ENCODE assay signal across 29 cellular contexts in the genomic region with DNA sequence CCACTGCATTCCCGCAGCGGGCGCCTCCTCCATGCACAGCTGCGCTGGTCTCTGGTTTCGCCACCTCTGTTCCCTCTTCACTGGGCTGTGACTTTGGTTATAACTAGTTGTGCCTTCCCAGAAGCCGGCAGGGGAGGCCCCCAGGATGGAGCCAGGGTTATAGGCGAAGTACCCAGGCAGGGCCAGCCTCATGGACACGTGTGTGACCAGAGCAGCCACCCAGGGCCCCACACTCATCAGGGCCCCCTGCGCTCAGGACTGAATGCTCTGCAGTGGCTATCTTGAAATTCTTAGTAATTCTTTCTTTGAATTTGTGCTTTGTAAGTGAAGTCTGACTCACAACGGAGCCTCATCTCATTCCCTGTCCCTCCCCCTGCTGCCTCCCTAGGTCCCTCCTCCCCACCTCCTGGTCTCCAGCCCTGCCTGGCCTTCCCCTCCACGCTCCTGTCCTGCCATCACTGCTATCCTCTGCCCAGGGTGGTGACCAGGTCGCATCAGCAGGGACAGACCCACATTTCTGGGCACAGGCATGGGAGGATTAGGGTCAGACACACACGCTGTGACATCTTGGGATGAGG. TPM values are rescaled to one million over a fixed set of nuclear protein-coding genes. Genes with fewer than 3 reads are reported as not detected.
A peak's percentile ranks its signal among the peaks of the same experiment; 100 is the strongest.
DNase-seq lines count a peak whose midpoint lies in the region; ATAC-seq, FAIRE-seq and TF ChIP-seq lines count a peak whose summit lies in the region.
"Had no signal": no experiment of that assay in that cellular context is flagged by ENCODE, and none has a peak within 500 bp of the region (broad histone marks: within the 10 kb centered on the region; RNA-seq: fewer than 3 reads in every experiment).

No MANE protein-coding gene starts in this region.

- H4K20me1 ChIP-seq in Karpas-422 (ENCODE audit: insufficient read depth, low read depth, low read length) (no peaks in the 10 kb centered on the region), K562 (replicated peaks; ENCODE audit: control insufficient read depth, insufficient read depth, low read length) (no peaks in the 10 kb centered on the region)

- H3K79me2 ChIP-seq in Karpas-422 (ENCODE audit: low read length) (no peaks in the 10 kb centered on the region), K562 (ENCODE audit: control insufficient read depth, insufficient read depth, low read length) (no peaks in the 10 kb centered on the region)

- no peaks in the 10 kb centered on the region for H3K27me3 Mint-ChIP-seq in CD8-positive, alpha-beta memory T cell
- H3K27me3 Mint-ChIP-seq: activated B cell treated with CpG ODN at 0.5 μM for 24 hours had no signal

- peak overlapping the region; percentile 38 for H3K27ac ChIP-seq in CD8-positive, alpha-beta memory T cell (ENCODE audit: low read depth, low read length)
- no peak overlapping the region for H3K27ac ChIP-seq in Karpas-422 (ENCODE audit: low read length)
- H3K27ac ChIP-seq in K562 (ENCODE audit: extremely low read depth, low read depth, low read length) = peak overlapping the region; percentile 55; the same call in 2 of the 3 replicates
- no peak overlapping the region for H3K27ac ChIP-seq in sigmoid colon
- H3K27ac ChIP-seq in right cardiac atrium (ENCODE audit: low read length) = no peak overlapping the region
- H3K27ac ChIP-seq: coronary artery, heart right ventricle, skin epidermis, tibial artery had no signal

- POLR2A ChIA-PET in CD8-positive, alpha-beta memory T cell (lab: Charles Lee) = no interaction called here
- POLR2A ChIA-PET in K562 (lab: Yijun Ruan, JAX) = interaction anchor here (0.6 to 2.3 kb wide), 9 partner anchors 8 to 1441 kb away, joined by 3 to 7 read pairs (median 3); no protein-coding TSS in a partner anchor

- H3K27me3 ChIP-seq in CD8-positive, alpha-beta memory T cell (ENCODE audit: insufficient read depth, low read length, poor library complexity, severe bottlenecking) = no peaks in the 10 kb centered on the region
- H3K27me3 ChIP-seq in Karpas-422 (ENCODE audit: low read length) = no peaks in the 10 kb centered on the region
- H3K27me3 ChIP-seq in K562 (ENCODE audit: control insufficient read depth in 2 of 2, insufficient read depth in 2 of 2, low read length in 2 of 2) = no peaks in the 10 kb centered on the region
- no peaks in the 10 kb centered on the region for H3K27me3 ChIP-seq in sigmoid colon
- no peaks in the 10 kb centered on the region for H3K27me3 ChIP-seq in right cardiac atrium (ENCODE audit: control insufficient read depth, insufficient read depth)
- H3K27me3 ChIP-seq: heart right ventricle, tibial artery had no signal

- no peaks in the 10 kb centered on the region for H3K4me1 ChIP-seq in CD8-positive, alpha-beta memory T cell (ENCODE audit: insufficient read depth, low read length)
- peaks cover 5% of the 10 kb centered on the region for H3K4me1 ChIP-seq in Karpas-422 (ENCODE audit: low read length)
- H3K4me1 ChIP-seq in K562 (replicated peaks in 1 of 2; ENCODE audit: control insufficient read depth in 2 of 2, insufficient read depth in 2 of 2, low read length in 2 of 2) = peaks cover 51 to 56% of the 10 kb centered on the region in 2 experiments; a peak in 4 of 5 replicates
- no peaks in the 10 kb centered on the region for H3K4me1 ChIP-seq in sigmoid colon
- peaks cover 2% of the 10 kb centered on the region for H3K4me1 ChIP-seq in right cardiac atrium (ENCODE audit: control insufficient read depth, insufficient read depth, low read length)
- H3K4me1 ChIP-seq: tibial artery had no signal

- no peak; the same call in 1 of the 2 replicates for TF ChIP-seq EP300 in K562 (IDR thresholded peaks at IDR 0.05; ENCODE audit: low read length)
- no peak for TF ChIP-seq EP300 in sigmoid colon (IDR thresholded peaks at IDR 0.05)

- FAIRE-seq in K562 (lab: Jason Lieb, UNC) = peak; percentile 23
- FAIRE-seq: HepG2 had no signal

- no peak overlapping the region for H3K4me3 Mint-ChIP-seq in CD8-positive, alpha-beta memory T cell
- H3K4me3 Mint-ChIP-seq: activated B cell treated with CpG ODN at 0.5 μM for 24 hours, CD14-positive monocyte had no signal

- no peak for DNase-seq in CD8-positive, alpha-beta memory T cell
- DNase-seq in Karpas-422 (peak; percentile 4), K562 (ENCODE audit: extremely low read depth in 1 of 4, low spot score in 3 of 4) (peak; percentile 50 to 74 (median 55)), sigmoid colon (peak; percentile 60), NCI-H2081 treated with DMSO at 0.1 percent for 48 hours (lab: John Stamatoyannopoulos, UW) (no peak), right cardiac atrium (no peak)
- DNase-seq: activated B cell treated with CpG ODN at 0.5 μM for 24 hours; activated CD4-positive, alpha-beta T cell treated with anti-CD3 and anti-CD28 coated beads, Interleukin-2, amount 50 U/mL, for 48 hours; activated CD8-positive, alpha-beta memory T cell treated with anti-CD3 and anti-CD28 coated beads, Interleukin-2, amount 50 U/mL, for 4 hours; activated naive CD4-positive, alpha-beta T cell treated with anti-CD3 and anti-CD28 coated beads, Interleukin-2, amount 50 U/mL, for 16 hours; amygdala; Calu3; DND-41; effector memory CD4-positive, alpha-beta T cell; heart right ventricle; NCI-H1092 treated with DMSO at 0.1 percent for 48 hours; NCI-H187; NCI-H2171 treated with DMSO at 0.1 percent for 48 hours; NCI-H524; SHP77 treated with DMSO at 0.1 percent for 48 hours; SW 1271; T1000; tibial artery had no signal

- H3K9me3 ChIP-seq in CD8-positive, alpha-beta memory T cell (ENCODE audit: low read length) = no peaks in the 10 kb centered on the region
- H3K9me3 ChIP-seq in Karpas-422 (ENCODE audit: low read length) (no peaks in the 10 kb centered on the region), K562 (replicated peaks; ENCODE audit: control insufficient read depth, insufficient read depth, low read depth, low read length) (no peaks in the 10 kb centered on the region), sigmoid colon (no peaks in the 10 kb centered on the region), right cardiac atrium (ENCODE audit: control insufficient read depth, low read length) (no peaks in the 10 kb centered on the region)
- H3K9me3 ChIP-seq: heart right ventricle, tibial artery had no signal

- peak overlapping the region in 1 of 8 donors; percentile 51 for H3K27ac Mint-ChIP-seq in CD8-positive, alpha-beta memory T cell
- H3K27ac Mint-ChIP-seq: activated B cell treated with CpG ODN at 0.5 μM for 24 hours, CD14-positive monocyte had no signal

- TF ChIP-seq CTCF in K562 (IDR thresholded peaks at IDR 0.05 in 2 of 3, conservative IDR thresholded peaks at IDR 0.05 in 1 of 3; ENCODE audit: insufficient read depth in 2 of 3, low read depth in 1 of 3, low read length in 3 of 3) (no peak), sigmoid colon (IDR thresholded peaks at IDR 0.05) (no peak)

- no peak for TF ChIP-seq RAD21 in K562 (CRISPR knock-in tag; conservative IDR thresholded peaks at IDR 0.05 in 1 of 2, IDR thresholded peaks at IDR 0.05 in 1 of 2)

- H3K4me3 ChIP-seq in CD8-positive, alpha-beta memory T cell (ENCODE audit: low read length) = no peak overlapping the region
- H3K4me3 ChIP-seq in Karpas-422 (ENCODE audit: low read length) (no peak overlapping the region), K562 (no peak overlapping the region), sigmoid colon (no peak overlapping the region), right cardiac atrium (ENCODE audit: low read length) (no peak overlapping the region)
- H3K4me3 ChIP-seq: coronary artery, heart right ventricle, skin epidermis, tibial artery had no signal

- CTCF ChIA-PET in CD8-positive, alpha-beta memory T cell (lab: Charles Lee) = interaction anchor here (2.0 kb wide), 1 partner anchor 518 kb away, joined by 6 read pairs; no protein-coding TSS in a partner anchor
- CTCF ChIA-PET in K562 (lab: Yijun Ruan, JAX; ENCODE audit: low intra/inter-chr PET ratio) = interaction anchor here (1.4 kb wide), 1 partner anchor 518 kb away, joined by 4 read pairs; no protein-coding TSS in a partner anchor

- H3K9me2 ChIP-seq in Karpas-422 (replicated peaks; ENCODE audit: insufficient read depth, low read length) = no peaks in the 10 kb centered on the region

- no peak overlapping the region for H3K4me2 ChIP-seq in Karpas-422 (ENCODE audit: low read depth, low read length, poor library complexity, severe bottlenecking)
- peak overlapping the region; percentile 52 for H3K4me2 ChIP-seq in K562 (ENCODE audit: insufficient read depth, low read length)

- 12% methylated on average over 13 of the region's 13 CpGs for WGBS in K562 (ENCODE audit: insufficient coverage, low coverage, missing lambda C conversion rate)
- 86 to 90% methylated on average over 13 of the region's 13 CpGs for WGBS in sigmoid colon, 2 donors
- WGBS in right cardiac atrium = 87% methylated on average over 13 of the region's 13 CpGs

- in situ Hi-C loops in K562 (cut with MboI) = no loop called here

- TF ChIP-seq POLR2A in K562 (conservative IDR thresholded peaks at IDR 0.05) = no peak
- no peak for TF ChIP-seq POLR2A in sigmoid colon (IDR thresholded peaks at IDR 0.05)

- peaks cover 0 to 2% (median 0%) of the 10 kb centered on the region in 3 donors for H3K36me3 Mint-ChIP-seq in CD8-positive, alpha-beta memory T cell
- H3K36me3 Mint-ChIP-seq: CD14-positive monocyte had no signal

- no peaks in the 10 kb centered on the region for H3K9me1 ChIP-seq in K562 (ENCODE audit: control insufficient read depth, insufficient read depth, low read length)

- BruUV-seq in K562 (replicated peaks; lab: Mats Ljungman, UMichigan) = no TSS peak

- no peaks in the 10 kb centered on the region for H3K9me3 Mint-ChIP-seq in CD8-positive, alpha-beta memory T cell
- H3K9me3 Mint-ChIP-seq: activated B cell treated with CpG ODN at 0.5 μM for 24 hours had no signal

- intact Hi-C loops in K562 (cut with micrococcal nuclease) = no loop called here
- intact Hi-C loops in sigmoid colon (cut with DNase I) = no loop called here
- intact Hi-C loops in right cardiac atrium (cut with DNase I) = no loop called here

- ATAC-seq in K562 = peak; percentile 51
- no peak for ATAC-seq in right cardiac atrium
- ATAC-seq in HG03432 (IDR thresholded peaks at IDR 0.05; ENCODE audit: unreplicated experiment) = no peak
- ATAC-seq: HepG2, Panc1 had no signal

- H2AFZ ChIP-seq in Karpas-422 (ENCODE audit: low read length) (no peak overlapping the region), K562 (ENCODE audit: low read depth, low read length) (peak overlapping the region; percentile 95)

- no peaks in the 10 kb centered on the region for H3K36me3 ChIP-seq in CD8-positive, alpha-beta memory T cell (ENCODE audit: insufficient read depth, low read length)
- H3K36me3 ChIP-seq in Karpas-422 (ENCODE audit: insufficient read depth, low read length) = no peaks in the 10 kb centered on the region
- H3K36me3 ChIP-seq in K562 (ENCODE audit: control insufficient read depth, insufficient read depth, low read length) = no peaks in the 10 kb centered on the region
- H3K36me3 ChIP-seq in sigmoid colon = no peaks in the 10 kb centered on the region
- H3K36me3 ChIP-seq: heart right ventricle, tibial artery had no signal

- H3K9ac ChIP-seq in Karpas-422 (ENCODE audit: low read length) (no peak overlapping the region), K562 (ENCODE audit: insufficient read depth in 1 of 2, low read depth in 2 of 2, low read length in 2 of 2) (peak overlapping the region; percentile 47 to 83; a peak in 3 of 4 replicates)

- no peaks in the 10 kb centered on the region for H3K4me1 Mint-ChIP-seq in CD8-positive, alpha-beta memory T cell

RNA-seq across cellular contexts. Expression of a gene that starts 38.1 kb away (rescaled TPM):
- 100 to 1,000 TPM; 115 to 121 TPM for total RNA-seq in CD8-positive, alpha-beta memory T cell
- 156 TPM for polyA plus RNA-seq in CD8-positive, alpha-beta memory T cell
- total RNA-seq in Karpas-422 (2014; rRNA removed; shearing (Covaris generic); ENCODE audit: low replicate concordance) = 7.1 and 17.5 TPM in 2 replicates
- 4.1 and 9.5 TPM in 2 replicates for total RNA-seq in K562 (2011; cell fraction: chromatin; rRNA removed; ENCODE audit: low replicate concordance)
- total RNA-seq in K562 (2011; cell fraction: nucleolus; rRNA removed) = 14.5 and 15.2 TPM in 2 replicates
- total RNA-seq in K562 (2011; cell fraction: nucleoplasm; rRNA removed) = 8.9 and 11.3 TPM in 2 replicates
- total RNA-seq in K562 (2014; rRNA removed) (7.4 and 23.5 TPM in 2 replicates), K562 (2014; rRNA removed; fragmentation: Illumina TruSeq; extraction: Trizol) (5.7 and 6.0 TPM in 2 replicates), K562 (2015; rRNA removed; fragmentation: Illumina TruSeq; extraction: Trizol) (4.6 and 7.3 TPM in 2 replicates), K562 (2021) (9.5 and 12.1 TPM in 2 replicates), sigmoid colon (10 to 100 TPM; 11.4 to 25.0 (median 22.2) TPM), right cardiac atrium (10 to 100 TPM; 22.9 to 31.3 (median 24.2) TPM)
- polyA plus RNA-seq in K562 (2011; rRNA removed) (8.2 and 9.5 TPM in 2 replicates), K562 (2014; fragmentation: Illumina TruSeq; extraction: Trizol) (8.1 TPM in 2 replicates), K562 (2014; fragmentation: Nextera tagmentation; extraction: Ambion mirVana) (1 to 10 TPM; 3.1 to 5.9 TPM), K562 (2014; rRNA removed) (9.4 and 13.4 TPM in 2 replicates), sigmoid colon (10 to 100 TPM in 1 of 3 donors, 1 to 10 TPM in 2; 4.2 to 51.8 (median 5.3) TPM), right cardiac atrium (12.4 TPM)
- 13.7 and 24.2 TPM in 2 replicates for polyA plus RNA-seq in K562 (2011; cell fraction: cytosol; rRNA removed)
- 4.1 and 4.6 TPM in 2 replicates for polyA plus RNA-seq in K562 (2011; cell fraction: nucleus; rRNA removed)
- 6.0 and 6.2 TPM in 2 replicates for polyA plus RNA-seq in K562 (2012)
- polyA minus RNA-seq in K562 (2011; rRNA and poly(A)+ RNA removed) = 10.9 and 13.0 TPM in 2 replicates
- 5.6 and 12.1 TPM in 2 replicates for polyA minus RNA-seq in K562 (2011; cell fraction: cytosol; rRNA and poly(A)+ RNA removed)
- polyA minus RNA-seq in K562 (2011; cell fraction: nucleus; rRNA and poly(A)+ RNA removed) = 7.7 and 15.4 TPM in 2 replicates

RNA-seq across cellular contexts. Expression of a gene that starts 46.4 kb away (rescaled TPM):
- 10 to 100 TPM; 35.7 to 38.3 TPM for total RNA-seq in CD8-positive, alpha-beta memory T cell
- polyA plus RNA-seq in CD8-positive, alpha-beta memory T cell = 119 TPM
- total RNA-seq in Karpas-422 (2014; rRNA removed; shearing (Covaris generic); ENCODE audit: low replicate concordance) = 22.8 and 54.6 TPM in 2 replicates
- 9.5 and 20.9 TPM in 2 replicates for total RNA-seq in K562 (2011; cell fraction: chromatin; rRNA removed; ENCODE audit: low replicate concordance)
- 5.9 and 6.2 TPM in 2 replicates for total RNA-seq in K562 (2011; cell fraction: nucleolus; rRNA removed)
- 13.0 and 14.9 TPM in 2 replicates for total RNA-seq in K562 (2011; cell fraction: nucleoplasm; rRNA removed)
- 7.8 and 9.1 TPM in 2 replicates for total RNA-seq in K562 (2014; rRNA removed)
- 10.3 and 13.4 TPM in 2 replicates for total RNA-seq in K562 (2014; rRNA removed; fragmentation: Illumina TruSeq; extraction: Trizol)
- total RNA-seq in K562 (2015; rRNA removed; fragmentation: Illumina TruSeq; extraction: Trizol) = 4.9 and 5.4 TPM in 2 replicates
- total RNA-seq in K562 (2021) = 12.0 and 12.3 TPM in 2 replicates
- 34.4 and 37.4 TPM in 2 replicates for polyA plus RNA-seq in K562 (2011; rRNA removed)
- 14.7 and 17.6 TPM in 2 replicates for polyA plus RNA-seq in K562 (2011; cell fraction: cytosol; rRNA removed)
- 10.9 and 20.4 TPM in 2 replicates for polyA plus RNA-seq in K562 (2011; cell fraction: nucleus; rRNA removed)
- polyA plus RNA-seq in K562 (2012) = 12.8 and 40.6 TPM in 2 replicates
- polyA plus RNA-seq in K562 (2014; fragmentation: Illumina TruSeq; extraction: Trizol) = 10.9 and 11.9 TPM in 2 replicates
- polyA plus RNA-seq in K562 (2014; fragmentation: Nextera tagmentation; extraction: Ambion mirVana) = 10 to 100 TPM; 19.0 to 23.8 TPM
- 13.5 and 15.0 TPM in 2 replicates for polyA plus RNA-seq in K562 (2014; rRNA removed)
- polyA minus RNA-seq in K562 (2011; rRNA and poly(A)+ RNA removed) = 31.6 and 33.5 TPM in 2 replicates
- polyA minus RNA-seq in K562 (2011; cell fraction: cytosol; rRNA and poly(A)+ RNA removed) = 10.4 and 11.4 TPM in 2 replicates
- 6.6 and 11.2 TPM in 2 replicates for polyA minus RNA-seq in K562 (2011; cell fraction: nucleus; rRNA and poly(A)+ RNA removed)
- 100 to 1,000 TPM; 116 to 155 (median 139) TPM for total RNA-seq in sigmoid colon
- polyA plus RNA-seq in sigmoid colon = 100 to 1,000 TPM in 1 of 3 donors, 10 to 100 TPM in 2; 36.9 to 132 (median 93.7) TPM
- total RNA-seq in right cardiac atrium = 10 to 100 TPM; 56.9 to 71.7 (median 59.8) TPM
- polyA plus RNA-seq in right cardiac atrium = 49.5 TPM

Comparison
In these comparisons a context has a peak if more than half of its experiments do, and no peak if none do; other contexts are left out.
1. DNase-seq: peak in Karpas-422 (single experiment), K562 (4 of 4) and sigmoid colon (single experiment); none in CD8-positive, alpha-beta memory T cell (0 of 5), NCI-H2081 treated with DMSO at 0.1 percent for 48 hours (single experiment) and right cardiac atrium (0 of 3).
2. H3K27ac ChIP-seq: peak in CD8-positive, alpha-beta memory T cell (single experiment) and K562 (single experiment); none in Karpas-422 (single experiment), sigmoid colon (0 of 4) and right cardiac atrium (single experiment).